Comparison of ENCODE assay signal across 8 cellular contexts in genomic region chr9:79611091-79611614, GRCh38. TPM values are rescaled to one million over a fixed set of nuclear protein-coding genes. Genes with fewer than 3 reads are reported as not detected.
A peak's percentile ranks its signal among the peaks of the same experiment; 100 is the strongest.
DNase-seq lines count a peak whose midpoint lies in the region; ATAC-seq and TF ChIP-seq lines count a peak whose summit lies in the region.

No MANE protein-coding gene starts in this region.

- peaks cover 57% of the 10 kb centered on the region for H3K4me1 Mint-ChIP-seq in activated B cell treated with CpG ODN at 0.5 μM for 24 hours
- H3K4me1 Mint-ChIP-seq in natural killer cell treated with Interleukin-12 subunit alpha and Interleukin-12 subunit beta and Interleukin-15 and Interleukin-18, amount 100 ng/mL, for 72 hours (ENCODE audit: low read depth in 2 of 2), result peaks cover 50 to 51% of the 10 kb centered on the region in 2 donors

- H3K36me3 ChIP-seq in ACC112 (ENCODE audit: insufficient read depth, low read length) (no peaks in the 10 kb centered on the region), hepatocyte (replicated peaks; ENCODE audit: insufficient read depth, low read depth) (no peaks in the 10 kb centered on the region)

- peak overlapping the region; percentile 41; the same call in 1 of the 2 replicates for H3K27ac ChIP-seq in ACC112 (ENCODE audit: low read depth, low read length)
- H3K27ac ChIP-seq in hepatocyte, result no peak overlapping the region

- H2AFZ ChIP-seq in ACC112 (ENCODE audit: low read length, unreplicated experiment), result no peak overlapping the region
- H2AFZ ChIP-seq in hepatocyte, result no peak overlapping the region

- H3K36me3 Mint-ChIP-seq in activated B cell treated with CpG ODN at 0.5 μM for 24 hours (ENCODE audit: low read depth), result peaks cover 24% of the 10 kb centered on the region
- peaks cover 8% of the 10 kb centered on the region for H3K36me3 Mint-ChIP-seq in natural killer cell treated with Interleukin-12 subunit alpha and Interleukin-12 subunit beta and Interleukin-15 and Interleukin-18, amount 100 ng/mL, for 72 hours

- no peaks in the 10 kb centered on the region for H3K9me2 ChIP-seq in hepatocyte (replicated peaks; ENCODE audit: insufficient read depth)

- no peak for TF ChIP-seq CTCF in activated B cell treated with CpG ODN at 0.5 μM for 24 hours (IDR thresholded peaks at IDR 0.05)
- TF ChIP-seq CTCF in hepatocyte (IDR thresholded peaks at IDR 0.05; ENCODE audit: poor library complexity), result no peak

- H3K9me3 ChIP-seq in hepatocyte (ENCODE audit: low read depth), result no peaks in the 10 kb centered on the region

- WGBS in hepatocyte (ENCODE audit: low lambda C conversion rate, missing lambda C conversion rate), result 50% methylated on average over 1 of the region's 1 CpG

- no peaks in the 10 kb centered on the region for H3K9me3 Mint-ChIP-seq in activated B cell treated with CpG ODN at 0.5 μM for 24 hours
- H3K9me3 Mint-ChIP-seq in natural killer cell treated with Interleukin-12 subunit alpha and Interleukin-12 subunit beta and Interleukin-15 and Interleukin-18, amount 100 ng/mL, for 72 hours, result peaks cover 6% of the 10 kb centered on the region

- H3K27me3 ChIP-seq in ACC112 (ENCODE audit: insufficient read depth, low read length) (no peaks in the 10 kb centered on the region), hepatocyte (no peaks in the 10 kb centered on the region)

- no peaks in the 10 kb centered on the region for H3K27me3 Mint-ChIP-seq in activated B cell treated with CpG ODN at 0.5 μM for 24 hours
- H3K27me3 Mint-ChIP-seq in natural killer cell treated with Interleukin-12 subunit alpha and Interleukin-12 subunit beta and Interleukin-15 and Interleukin-18, amount 100 ng/mL, for 72 hours, result no peaks in the 10 kb centered on the region

- no peak for DNase-seq in activated B cell treated with CpG ODN at 0.5 μM for 24 hours
- no peak for DNase-seq in natural killer cell treated with Interleukin-12 subunit alpha and Interleukin-12 subunit beta and Interleukin-15 and Interleukin-18, amount 100 ng/mL, for 72 hours (ENCODE audit: low spot score)
- DNase-seq in NCI-H524 treated with DMSO at 0.1 percent for 48 hours (lab: John Stamatoyannopoulos, UW), result no peak
- no peak for DNase-seq in DMS153 treated with DMSO at 0.1 percent for 48 hours (lab: John Stamatoyannopoulos, UW; ENCODE audit: unreplicated experiment)
- DNase-seq in hepatocyte (ENCODE audit: low spot score), result no peak

- no peak overlapping the region for H3K4me2 ChIP-seq in hepatocyte

- POLR2A ChIA-PET in activated B cell treated with CpG ODN at 0.5 μM for 24 hours (lab: Charles Lee), result interaction anchor here (1.2 to 1.4 kb wide), 2 partner anchors 13 to 40 kb away, joined by 4 to 5 read pairs; partner anchors contain the start of gene TLE4

- intact Hi-C loops in activated B cell treated with CpG ODN at 0.5 μM for 24 hours (cut with micrococcal nuclease), result loop anchor here (1.0 kb wide), 2 partner anchors 13 to 40 kb away; partner anchors contain the start of gene TLE4

- no peak overlapping the region for H3K4me3 Mint-ChIP-seq in activated B cell treated with CpG ODN at 0.5 μM for 24 hours
- peak overlapping the region; percentile 52 for H3K4me3 Mint-ChIP-seq in natural killer cell treated with Interleukin-12 subunit alpha and Interleukin-12 subunit beta and Interleukin-15 and Interleukin-18, amount 100 ng/mL, for 72 hours

- peaks cover 4% of the 10 kb centered on the region for H3K79me2 ChIP-seq in ACC112 (ENCODE audit: control insufficient read depth, insufficient read depth, low read length, unreplicated experiment)
- peaks cover 57% of the 10 kb centered on the region for H3K79me2 ChIP-seq in hepatocyte

- CTCF ChIA-PET in activated B cell treated with CpG ODN at 0.5 μM for 24 hours (lab: Charles Lee), result no interaction called here

- H3K4me3 ChIP-seq in ACC112 (ENCODE audit: low read depth, low read length) (peak overlapping the region; percentile 14; the same call in 1 of the 2 replicates), hepatocyte (no peak overlapping the region)

- ATAC-seq in GM19395 (IDR thresholded peaks at IDR 0.05; ENCODE audit: unreplicated experiment) (peak; percentile 94), HG03460 (IDR thresholded peaks at IDR 0.05; ENCODE audit: unreplicated experiment) (peak; percentile 86), activated B cell treated with CpG ODN at 0.5 μM for 24 hours (ENCODE audit: low read depth) (peak; percentile 83)
- ATAC-seq in natural killer cell treated with Interleukin-12 subunit alpha and Interleukin-12 subunit beta and Interleukin-15 and Interleukin-18, amount 100 ng/mL, for 72 hours, result peak; percentile 62 to 85

- peak overlapping the region; percentile 53 for H3K27ac Mint-ChIP-seq in activated B cell treated with CpG ODN at 0.5 μM for 24 hours
- peak overlapping the region; percentile 69 to 70 for H3K27ac Mint-ChIP-seq in natural killer cell treated with Interleukin-12 subunit alpha and Interleukin-12 subunit beta and Interleukin-15 and Interleukin-18, amount 100 ng/mL, for 72 hours

- H4K20me1 ChIP-seq in hepatocyte (ENCODE audit: insufficient read depth, poor library complexity, severe bottlenecking), result no peaks in the 10 kb centered on the region

- peaks cover 30% of the 10 kb centered on the region for H3K4me1 ChIP-seq in ACC112 (ENCODE audit: control insufficient read depth, insufficient read depth, low read length, unreplicated experiment)
- peaks cover 14% of the 10 kb centered on the region for H3K4me1 ChIP-seq in hepatocyte (ENCODE audit: insufficient read depth)

RNA-seq across cellular contexts. Expression of gene TLE4, which starts 39.4 kb away (rescaled TPM):
- total RNA-seq in activated B cell treated with CpG ODN at 0.5 μM for 24 hours, result 62.6 and 63.9 TPM in 2 replicates
- total RNA-seq in natural killer cell treated with Interleukin-12 subunit alpha and Interleukin-12 subunit beta and Interleukin-15 and Interleukin-18, amount 100 ng/mL, for 72 hours, result 10 to 100 TPM; 50.9 to 73.6 TPM
- 35.4 and 38.4 TPM in 2 replicates for total RNA-seq in hepatocyte
- polyA plus RNA-seq in hepatocyte, result 29.6 and 38.3 TPM in 2 replicates
